1 cellular context compared by ENCODE assay signal in the genomic region with DNA sequence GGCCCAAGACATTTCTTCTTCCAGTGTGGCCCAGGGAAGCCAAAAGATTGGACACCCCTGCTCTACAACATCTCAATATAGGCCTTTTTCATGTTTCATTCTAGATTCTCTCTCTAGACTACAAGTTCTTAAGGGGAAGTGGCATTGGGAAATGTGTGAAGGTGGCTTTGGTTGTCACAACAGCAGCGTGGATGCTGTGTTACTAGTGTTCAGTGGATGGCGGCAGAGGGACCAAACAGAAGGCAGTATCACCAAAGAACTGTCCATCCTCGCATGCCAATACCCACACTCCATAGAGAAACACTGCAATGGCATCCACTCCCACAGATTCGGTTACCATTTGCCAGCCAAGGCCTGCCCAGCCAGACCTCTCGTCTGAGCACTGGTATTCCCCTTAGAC.
TF ChIP-seq lines count a peak whose summit lies in the region.

No MANE protein-coding gene starts in this region.

TF ChIP-seq in HepG2, 621 proteins besides CTCF, POLR2A, EP300 and RAD21 (continued from another document):
- TF ChIP-seq MLLT10 (CRISPR knock-in tag; IDR thresholded peaks at IDR 0.05) (no peak), HDAC6 (IDR thresholded peaks at IDR 0.05; ENCODE audit: low read depth, low read length) (no peak), ZNF562 (CRISPR knock-in tag; IDR thresholded peaks at IDR 0.05; ENCODE audit: borderline replicate concordance) (no peak), ZNF720 (CRISPR knock-in tag; IDR thresholded peaks at IDR 0.05) (no peak), KDM5B (CRISPR knock-in tag; IDR thresholded peaks at IDR 0.05; ENCODE audit: borderline replicate concordance) (no peak), ZNF790 (CRISPR knock-in tag; IDR thresholded peaks at IDR 0.05; ENCODE audit: borderline replicate concordance) (no peak), ZNF558 (CRISPR knock-in tag; IDR thresholded peaks at IDR 0.05; ENCODE audit: borderline replicate concordance) (no peak), KAT2B (IDR thresholded peaks at IDR 0.05; ENCODE audit: borderline replicate concordance, low read depth, low read length) (no peak), ZC3H4 (CRISPR knock-in tag; IDR thresholded peaks at IDR 0.05; ENCODE audit: borderline replicate concordance) (no peak), ZFP36L1 (CRISPR knock-in tag; IDR thresholded peaks at IDR 0.05) (no peak), KLF13 (CRISPR knock-in tag; IDR thresholded peaks at IDR 0.05) (no peak)
- TF ChIP-seq, protein P1, sequence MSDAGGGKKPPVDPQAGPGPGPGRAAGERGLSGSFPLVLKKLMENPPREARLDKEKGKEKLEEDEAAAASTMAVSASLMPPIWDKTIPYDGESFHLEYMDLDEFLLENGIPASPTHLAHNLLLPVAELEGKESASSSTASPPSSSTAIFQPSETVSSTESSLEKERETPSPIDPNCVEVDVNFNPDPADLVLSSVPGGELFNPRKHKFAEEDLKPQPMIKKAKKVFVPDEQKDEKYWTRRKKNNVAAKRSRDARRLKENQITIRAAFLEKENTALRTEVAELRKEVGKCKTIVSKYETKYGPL (CRISPR knock-in tag; IDR thresholded peaks at IDR 0.05), result no peak
- TF ChIP-seq, protein P2, sequence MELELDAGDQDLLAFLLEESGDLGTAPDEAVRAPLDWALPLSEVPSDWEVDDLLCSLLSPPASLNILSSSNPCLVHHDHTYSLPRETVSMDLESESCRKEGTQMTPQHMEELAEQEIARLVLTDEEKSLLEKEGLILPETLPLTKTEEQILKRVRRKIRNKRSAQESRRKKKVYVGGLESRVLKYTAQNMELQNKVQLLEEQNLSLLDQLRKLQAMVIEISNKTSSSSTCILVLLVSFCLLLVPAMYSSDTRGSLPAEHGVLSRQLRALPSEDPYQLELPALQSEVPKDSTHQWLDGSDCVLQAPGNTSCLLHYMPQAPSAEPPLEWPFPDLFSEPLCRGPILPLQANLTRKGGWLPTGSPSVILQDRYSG (CRISPR knock-in tag; IDR thresholded peaks at IDR 0.05), result no peak
- TF ChIP-seq, protein P3, sequence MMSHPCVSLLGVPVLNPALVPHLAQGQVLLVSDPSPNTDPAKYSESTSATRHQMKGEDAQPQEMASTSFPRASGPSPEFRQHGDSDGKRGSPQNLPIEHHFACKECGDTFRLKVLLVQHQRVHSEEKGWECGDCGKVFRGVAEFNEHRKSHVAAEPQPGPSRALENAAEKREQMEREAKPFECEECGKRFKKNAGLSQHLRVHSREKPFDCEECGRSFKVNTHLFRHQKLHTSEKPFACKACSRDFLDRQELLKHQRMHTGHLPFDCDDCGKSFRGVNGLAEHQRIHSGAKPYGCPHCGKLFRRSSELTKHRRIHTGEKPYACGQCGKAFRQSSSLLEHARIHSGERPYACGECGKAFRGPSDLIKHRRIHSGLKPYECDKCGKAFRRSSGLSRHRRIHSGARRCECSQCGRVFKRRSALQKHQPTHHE (CRISPR knock-in tag; IDR thresholded peaks at IDR 0.05; ENCODE audit: borderline replicate concordance), result no peak
- TF ChIP-seq, protein P4, sequence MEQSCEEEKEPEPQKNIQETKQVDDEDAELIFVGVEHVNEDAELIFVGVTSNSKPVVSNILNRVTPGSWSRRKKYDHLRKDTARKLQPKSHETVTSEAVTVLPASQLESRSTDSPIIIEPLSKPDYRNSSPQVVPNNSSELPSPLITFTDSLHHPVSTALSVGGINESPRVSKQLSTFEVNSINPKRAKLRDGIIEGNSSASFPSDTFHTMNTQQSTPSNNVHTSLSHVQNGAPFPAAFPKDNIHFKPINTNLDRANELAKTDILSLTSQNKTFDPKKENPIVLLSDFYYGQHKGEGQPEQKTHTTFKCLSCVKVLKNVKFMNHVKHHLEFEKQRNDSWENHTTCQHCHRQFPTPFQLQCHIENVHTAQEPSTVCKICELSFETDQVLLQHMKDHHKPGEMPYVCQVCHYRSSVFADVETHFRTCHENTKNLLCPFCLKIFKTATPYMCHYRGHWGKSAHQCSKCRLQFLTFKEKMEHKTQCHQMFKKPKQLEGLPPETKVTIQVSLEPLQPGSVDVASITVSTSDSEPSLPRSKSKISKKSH (CRISPR knock-in tag; IDR thresholded peaks at IDR 0.05; ENCODE audit: borderline replicate concordance), result no peak
